Comparison of ENCODE assay signal across 8 cellular contexts in the genomic region with DNA sequence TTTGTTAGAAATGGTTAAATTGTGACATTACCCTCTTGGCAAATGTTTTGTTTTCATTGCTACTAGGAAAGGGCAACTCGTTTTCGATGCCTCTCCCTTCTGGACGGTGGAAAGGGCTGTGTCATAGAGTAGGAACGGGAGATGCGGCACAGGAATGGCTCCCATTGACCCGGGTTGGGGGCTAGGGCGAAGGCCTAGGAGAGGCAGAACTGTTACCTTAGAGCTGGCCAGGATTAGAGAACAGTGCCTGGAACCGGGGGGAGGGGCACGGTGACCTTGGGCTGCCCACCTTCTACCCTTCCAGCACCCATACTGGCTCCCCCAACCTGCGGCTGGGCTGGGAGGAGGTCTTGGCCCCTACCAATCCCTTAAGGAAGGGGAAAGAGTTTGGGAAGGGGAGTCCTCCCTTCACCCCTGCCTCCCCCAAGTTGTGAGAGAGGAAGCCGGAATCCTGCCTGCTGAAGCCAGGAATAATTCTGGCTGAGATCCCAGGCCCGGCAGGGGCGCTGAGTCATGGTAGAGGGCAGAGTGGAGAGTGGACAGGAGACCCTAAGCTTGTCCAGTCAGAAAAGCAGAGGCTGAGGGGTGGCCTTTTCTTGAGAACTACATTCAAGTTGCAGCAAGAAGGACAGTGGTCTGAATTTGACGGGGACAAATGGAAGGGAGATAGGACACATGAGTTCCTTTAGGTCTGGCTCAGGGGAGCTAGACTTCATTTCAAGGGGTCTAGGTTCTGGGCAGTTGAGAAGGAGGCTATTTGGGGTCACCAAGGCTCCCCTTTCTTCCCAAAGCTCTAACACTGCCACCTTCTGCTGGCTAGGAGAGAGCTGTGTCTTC. TPM values are rescaled to one million over a fixed set of nuclear protein-coding genes. Genes with fewer than 3 reads are reported as not detected.
DNase-seq lines count a peak whose midpoint lies in the region; ATAC-seq and TF ChIP-seq lines count a peak whose summit lies in the region.

No MANE protein-coding gene starts in this region.

- H3K36me3 Mint-ChIP-seq in activated CD4-positive, alpha-beta memory T cell treated with anti-CD3 and anti-CD28 coated beads, Interleukin-2, amount 10 ng/mL, durations not matched to agents 7 days and 5 days (ENCODE audit: low read depth): peaks cover 2% of the 10 kb centered on the region

- CTCF ChIA-PET in AG04450 (lab: Charles Lee): interaction anchor here (1.2 to 32.7 kb wide), 5 partner anchors 9 to 102 kb away, joined by 3 to 682 read pairs (median 4); no protein-coding TSS in a partner anchor
- CTCF ChIA-PET in activated CD4-positive, alpha-beta memory T cell treated with anti-CD3 and anti-CD28 coated beads, Interleukin-2, amount 10 ng/mL, durations not matched to agents 7 days and 5 days (lab: Charles Lee): interaction anchor here (2.1 to 11.4 kb wide), 2 partner anchors 16 to 30 kb away, joined by 7 to 612 read pairs; no protein-coding TSS in a partner anchor

- TF ChIP-seq CTCF in AG04450 (IDR thresholded peaks at IDR 0.05; ENCODE audit: low read depth, low read length) (no peak), HL-60 (IDR thresholded peaks at IDR 0.05; ENCODE audit: insufficient read depth, low read length) (no peak)

- DNase-seq in AG04450 (ENCODE audit: low read depth, low spot score) (no peak), HL-60 (ENCODE audit: low read depth in 1 of 2, low spot score in 1 of 2) (no peak), Right ventricle myocardium superior (peak; percentile 88), posterior vena cava (ENCODE audit: low spot score) (peak; percentile 94), NCI-H146 (lab: John Stamatoyannopoulos, UW) (no peak)
- DNase-seq in activated CD4-positive, alpha-beta memory T cell treated with anti-CD3 and anti-CD28 coated beads, Interleukin-2, amount 10 ng/mL, durations not matched to agents 7 days and 5 days: no peak

- H3K27me3 ChIP-seq in AG04450 (ENCODE audit: control insufficient read depth, insufficient read depth, low read length): no peaks in the 10 kb centered on the region
- no peaks in the 10 kb centered on the region for H3K27me3 ChIP-seq in HL-60 (ENCODE audit: insufficient read depth, poor library complexity, severe bottlenecking)

- H3K27ac ChIP-seq in AG04450 (ENCODE audit: low read depth, low read length) (peak overlapping the region; percentile 99), HL-60 (replicated peaks) (peak overlapping the region; percentile 95)

- H3K4me3 Mint-ChIP-seq in activated CD4-positive, alpha-beta memory T cell treated with anti-CD3 and anti-CD28 coated beads, Interleukin-2, amount 10 ng/mL, durations not matched to agents 7 days and 5 days: no peak overlapping the region

- H3K4me1 Mint-ChIP-seq in activated CD4-positive, alpha-beta memory T cell treated with anti-CD3 and anti-CD28 coated beads, Interleukin-2, amount 10 ng/mL, durations not matched to agents 7 days and 5 days: peaks cover 83% of the 10 kb centered on the region

- ATAC-seq in Right ventricle myocardium superior (ENCODE audit: poor library complexity): peak; percentile 54
- ATAC-seq in GM18867 (IDR thresholded peaks at IDR 0.05; ENCODE audit: unreplicated experiment): no peak
- no peak for ATAC-seq in HG03095 (IDR thresholded peaks at IDR 0.05; ENCODE audit: unreplicated experiment)

- H3K9me3 ChIP-seq in AG04450 (ENCODE audit: control insufficient read depth, insufficient read depth, low read length): no peaks in the 10 kb centered on the region

- H3K27me3 Mint-ChIP-seq in activated CD4-positive, alpha-beta memory T cell treated with anti-CD3 and anti-CD28 coated beads, Interleukin-2, amount 10 ng/mL, durations not matched to agents 7 days and 5 days: no peaks in the 10 kb centered on the region

- intact Hi-C loops in Right ventricle myocardium superior (cut with DNase I) (no loop called here), posterior vena cava (cut with DNase I) (no loop called here)

- H3K9me3 Mint-ChIP-seq in activated CD4-positive, alpha-beta memory T cell treated with anti-CD3 and anti-CD28 coated beads, Interleukin-2, amount 10 ng/mL, durations not matched to agents 7 days and 5 days: no peaks in the 10 kb centered on the region

- POLR2A ChIA-PET in AG04450 (lab: Yijun Ruan, JAX): interaction anchor here (0.8 to 2.4 kb wide), 7 partner anchors 8 to 90 kb away, joined by 3 to 25 read pairs (median 5); a partner anchor contains a TSS
- POLR2A ChIA-PET in activated CD4-positive, alpha-beta memory T cell treated with anti-CD3 and anti-CD28 coated beads, Interleukin-2, amount 10 ng/mL, durations not matched to agents 7 days and 5 days (lab: Charles Lee): interaction anchor here (1.5 to 8.9 kb wide), 3 partner anchors 7 to 25 kb away, joined by 4 to 111 read pairs (median 29); a partner anchor contains a TSS

- H3K27ac Mint-ChIP-seq in activated CD4-positive, alpha-beta memory T cell treated with anti-CD3 and anti-CD28 coated beads, Interleukin-2, amount 10 ng/mL, durations not matched to agents 7 days and 5 days: peak overlapping the region; percentile 78

- H3K4me3 ChIP-seq in AG04450 (ENCODE audit: low read depth, low read length) (peak overlapping the region; percentile 52), HL-60 (replicated peaks; ENCODE audit: insufficient read depth, low read length) (no peak overlapping the region)

RNA-seq across cellular contexts. Expression of a gene that starts 8.2 kb away (rescaled TPM):
- polyA plus RNA-seq in AG04450 (2011; rRNA removed): 365 and 382 TPM in 2 replicates
- 379 and 407 TPM in 2 replicates for polyA minus RNA-seq in AG04450 (2011; rRNA and poly(A)+ RNA removed)
- 100 to 1,000 TPM in 1 of 2 experiments, 10 to 100 TPM in 1; 93.6 to 101 TPM for total RNA-seq in activated CD4-positive, alpha-beta memory T cell treated with anti-CD3 and anti-CD28 coated beads, Interleukin-2, amount 10 ng/mL, durations not matched to agents 7 days and 5 days
- total RNA-seq in Right ventricle myocardium superior (270 TPM), posterior vena cava (100 to 1,000 TPM; 500 to 599 TPM)

RNA-seq across cellular contexts. Expression of a gene that starts 30.6 kb away (rescaled TPM):
- polyA plus RNA-seq in AG04450 (2011; rRNA removed): 0.58 and 0.60 TPM in 2 replicates
- 0.56 and 1.1 TPM in 2 replicates for polyA minus RNA-seq in AG04450 (2011; rRNA and poly(A)+ RNA removed)
- total RNA-seq in activated CD4-positive, alpha-beta memory T cell treated with anti-CD3 and anti-CD28 coated beads, Interleukin-2, amount 10 ng/mL, durations not matched to agents 7 days and 5 days: 10 to 100 TPM; 20.8 to 21.5 TPM
- total RNA-seq in Right ventricle myocardium superior (1.4 TPM), posterior vena cava (1 to 10 TPM; 5.8 to 8.0 TPM)

RNA-seq across cellular contexts. Expression of a gene that starts 40.5 kb away (rescaled TPM):
- polyA plus RNA-seq in AG04450 (2011; rRNA removed): 11.8 and 14.6 TPM in 2 replicates
- 13.9 and 14.3 TPM in 2 replicates for polyA minus RNA-seq in AG04450 (2011; rRNA and poly(A)+ RNA removed)
- under 1 TPM in 1 of 2 experiments, not detected in 1; 0.05 TPM for total RNA-seq in activated CD4-positive, alpha-beta memory T cell treated with anti-CD3 and anti-CD28 coated beads, Interleukin-2, amount 10 ng/mL, durations not matched to agents 7 days and 5 days
- total RNA-seq in Right ventricle myocardium superior (0.16 TPM), posterior vena cava (under 1 TPM; 0.23 to 0.76 TPM)

Comparison
In these comparisons a context has a peak if more than half of its experiments do, and no peak if none do; other contexts are left out.
1. DNase-seq: peak in Right ventricle myocardium superior (single experiment) and posterior vena cava (single experiment); none in AG04450 (single experiment), HL-60 (0 of 2), activated CD4-positive, alpha-beta memory T cell treated with anti-CD3 and anti-CD28 coated beads, Interleukin-2, amount 10 ng/mL, durations not matched to agents 7 days and 5 days (single experiment) and NCI-H146 (single experiment).